In the genomic region with DNA sequence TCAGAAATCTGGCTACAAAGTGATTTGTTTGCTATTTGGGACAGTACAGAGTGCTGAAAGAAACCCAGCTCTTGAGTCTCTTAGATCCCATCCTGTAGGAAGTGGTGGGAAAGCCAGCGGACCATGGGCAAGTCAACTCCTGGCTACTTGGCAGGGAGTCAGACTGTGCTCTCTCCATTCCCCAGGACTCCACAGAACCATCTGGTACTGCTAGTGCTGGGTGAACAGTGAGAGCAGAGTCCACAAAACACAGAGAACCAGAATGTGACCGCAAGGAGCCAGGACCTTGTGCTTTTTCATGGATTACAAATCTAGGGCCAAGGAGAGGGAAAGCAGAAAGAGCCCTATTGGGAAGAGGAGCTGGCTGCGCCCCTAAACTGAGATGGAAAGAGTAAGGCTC, we compare ENCODE assay signal across 1 cellular context.
TF ChIP-seq lines count a peak whose summit lies in the region.

No MANE protein-coding gene starts in this region.

TF ChIP-seq in GM23338, 12 proteins besides CTCF, POLR2A, EP300 and RAD21 (continued from another document):
- TF ChIP-seq, protein P1, sequence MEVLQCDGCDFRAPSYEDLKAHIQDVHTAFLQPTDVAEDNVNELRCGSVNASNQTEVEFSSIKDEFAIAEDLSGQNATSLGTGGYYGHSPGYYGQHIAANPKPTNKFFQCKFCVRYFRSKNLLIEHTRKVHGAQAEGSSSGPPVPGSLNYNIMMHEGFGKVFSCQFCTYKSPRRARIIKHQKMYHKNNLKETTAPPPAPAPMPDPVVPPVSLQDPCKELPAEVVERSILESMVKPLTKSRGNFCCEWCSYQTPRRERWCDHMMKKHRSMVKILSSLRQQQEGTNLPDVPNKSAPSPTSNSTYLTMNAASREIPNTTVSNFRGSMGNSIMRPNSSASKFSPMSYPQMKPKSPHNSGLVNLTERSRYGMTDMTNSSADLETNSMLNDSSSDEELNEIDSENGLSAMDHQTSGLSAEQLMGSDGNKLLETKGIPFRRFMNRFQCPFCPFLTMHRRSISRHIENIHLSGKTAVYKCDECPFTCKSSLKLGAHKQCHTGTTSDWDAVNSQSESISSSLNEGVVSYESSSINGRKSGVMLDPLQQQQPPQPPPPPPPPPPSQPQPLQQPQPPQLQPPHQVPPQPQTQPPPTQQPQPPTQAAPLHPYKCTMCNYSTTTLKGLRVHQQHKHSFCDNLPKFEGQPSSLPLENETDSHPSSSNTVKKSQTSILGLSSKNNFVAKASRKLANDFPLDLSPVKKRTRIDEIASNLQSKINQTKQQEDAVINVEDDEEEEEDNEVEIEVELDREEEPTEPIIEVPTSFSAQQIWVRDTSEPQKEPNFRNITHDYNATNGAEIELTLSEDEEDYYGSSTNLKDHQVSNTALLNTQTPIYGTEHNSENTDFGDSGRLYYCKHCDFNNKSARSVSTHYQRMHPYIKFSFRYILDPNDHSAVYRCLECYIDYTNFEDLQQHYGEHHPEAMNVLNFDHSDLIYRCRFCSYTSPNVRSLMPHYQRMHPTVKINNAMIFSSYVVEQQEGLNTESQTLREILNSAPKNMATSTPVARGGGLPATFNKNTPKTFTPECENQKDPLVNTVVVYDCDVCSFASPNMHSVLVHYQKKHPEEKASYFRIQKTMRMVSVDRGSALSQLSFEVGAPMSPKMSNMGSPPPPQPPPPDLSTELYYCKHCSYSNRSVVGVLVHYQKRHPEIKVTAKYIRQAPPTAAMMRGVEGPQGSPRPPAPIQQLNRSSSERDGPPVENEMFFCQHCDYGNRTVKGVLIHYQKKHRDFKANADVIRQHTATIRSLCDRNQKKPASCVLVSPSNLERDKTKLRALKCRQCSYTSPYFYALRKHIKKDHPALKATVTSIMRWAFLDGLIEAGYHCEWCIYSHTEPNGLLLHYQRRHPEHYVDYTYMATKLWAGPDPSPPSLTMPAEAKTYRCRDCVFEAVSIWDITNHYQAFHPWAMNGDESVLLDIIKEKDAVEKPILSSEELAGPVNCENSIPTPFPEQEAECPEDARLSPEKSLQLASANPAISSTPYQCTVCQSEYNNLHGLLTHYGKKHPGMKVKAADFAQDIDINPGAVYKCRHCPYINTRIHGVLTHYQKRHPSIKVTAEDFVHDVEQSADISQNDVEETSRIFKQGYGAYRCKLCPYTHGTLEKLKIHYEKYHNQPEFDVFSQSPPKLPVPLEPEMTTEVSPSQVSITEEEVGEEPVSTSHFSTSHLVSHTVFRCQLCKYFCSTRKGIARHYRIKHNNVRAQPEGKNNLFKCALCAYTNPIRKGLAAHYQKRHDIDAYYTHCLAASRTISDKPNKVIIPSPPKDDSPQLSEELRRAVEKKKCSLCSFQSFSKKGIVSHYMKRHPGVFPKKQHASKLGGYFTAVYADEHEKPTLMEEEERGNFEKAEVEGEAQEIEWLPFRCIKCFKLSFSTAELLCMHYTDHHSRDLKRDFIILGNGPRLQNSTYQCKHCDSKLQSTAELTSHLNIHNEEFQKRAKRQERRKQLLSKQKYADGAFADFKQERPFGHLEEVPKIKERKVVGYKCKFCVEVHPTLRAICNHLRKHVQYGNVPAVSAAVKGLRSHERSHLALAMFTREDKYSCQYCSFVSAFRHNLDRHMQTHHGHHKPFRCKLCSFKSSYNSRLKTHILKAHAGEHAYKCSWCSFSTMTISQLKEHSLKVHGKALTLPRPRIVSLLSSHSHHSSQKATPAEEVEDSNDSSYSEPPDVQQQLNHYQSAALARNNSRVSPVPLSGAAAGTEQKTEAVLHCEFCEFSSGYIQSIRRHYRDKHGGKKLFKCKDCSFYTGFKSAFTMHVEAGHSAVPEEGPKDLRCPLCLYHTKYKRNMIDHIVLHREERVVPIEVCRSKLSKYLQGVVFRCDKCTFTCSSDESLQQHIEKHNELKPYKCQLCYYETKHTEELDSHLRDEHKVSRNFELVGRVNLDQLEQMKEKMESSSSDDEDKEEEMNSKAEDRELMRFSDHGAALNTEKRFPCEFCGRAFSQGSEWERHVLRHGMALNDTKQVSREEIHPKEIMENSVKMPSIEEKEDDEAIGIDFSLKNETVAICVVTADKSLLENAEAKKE (CRISPR knock-in tag; IDR thresholded peaks at IDR 0.05): no peak
- TF ChIP-seq JUNB (IDR thresholded peaks at IDR 0.05; ENCODE audit: unreplicated experiment): no peak
- TF ChIP-seq ZNF114 (CRISPR knock-in tag; IDR thresholded peaks at IDR 0.05): no peak
- no peak for TF ChIP-seq ZNF331 (CRISPR knock-in tag; IDR thresholded peaks at IDR 0.05; ENCODE audit: low read depth)
- no peak for TF ChIP-seq NANOG (IDR thresholded peaks at IDR 0.05; ENCODE audit: borderline replicate concordance)
- TF ChIP-seq EZH2 (IDR thresholded peaks at IDR 0.05; ENCODE audit: low read depth, unreplicated experiment): no peak
- no peak for TF ChIP-seq POLR2AphosphoS5 (IDR thresholded peaks at IDR 0.05; ENCODE audit: low read depth)
- TF ChIP-seq, protein P2, sequence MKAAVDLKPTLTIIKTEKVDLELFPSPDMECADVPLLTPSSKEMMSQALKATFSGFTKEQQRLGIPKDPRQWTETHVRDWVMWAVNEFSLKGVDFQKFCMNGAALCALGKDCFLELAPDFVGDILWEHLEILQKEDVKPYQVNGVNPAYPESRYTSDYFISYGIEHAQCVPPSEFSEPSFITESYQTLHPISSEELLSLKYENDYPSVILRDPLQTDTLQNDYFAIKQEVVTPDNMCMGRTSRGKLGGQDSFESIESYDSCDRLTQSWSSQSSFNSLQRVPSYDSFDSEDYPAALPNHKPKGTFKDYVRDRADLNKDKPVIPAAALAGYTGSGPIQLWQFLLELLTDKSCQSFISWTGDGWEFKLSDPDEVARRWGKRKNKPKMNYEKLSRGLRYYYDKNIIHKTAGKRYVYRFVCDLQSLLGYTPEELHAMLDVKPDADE (IDR thresholded peaks at IDR 0.05): no peak
